In genomic region chr2:231221761-231222160, GRCh38 we compare ENCODE assay signal across 25 cellular contexts. TPM values are rescaled to one million over a fixed set of nuclear protein-coding genes. Genes with fewer than 3 reads are reported as not detected.
A peak's percentile ranks its signal among the peaks of the same experiment; 100 is the strongest.
DNase-seq lines count a peak whose midpoint lies in the region; ATAC-seq and TF ChIP-seq lines count a peak whose summit lies in the region.
"Had no signal": no experiment of that assay in that cellular context is flagged by ENCODE, and none has a peak within 500 bp of the region (broad histone marks: within the 10 kb centered on the region; RNA-seq: fewer than 3 reads in every experiment).

No MANE protein-coding gene starts in this region.

- TF ChIP-seq CTCF in MM.1S (IDR thresholded peaks at IDR 0.05; ENCODE audit: low read length) (no peak), coronary artery (IDR thresholded peaks at IDR 0.05) (no peak), upper lobe of right lung (IDR thresholded peaks at IDR 0.05) (no peak), lower leg skin (IDR thresholded peaks at IDR 0.05) (no peak), glutamatergic neuron (IDR thresholded peaks at IDR 0.05; ENCODE audit: partially characterized antibody, unreplicated experiment) (no peak)

- H3K36me3 ChIP-seq in MM.1S (replicated peaks; ENCODE audit: insufficient read depth, low read length) (no peaks in the 10 kb centered on the region), upper lobe of right lung (peaks cover 13% of the 10 kb centered on the region)
- H3K36me3 ChIP-seq: neutrophil had no signal

- TF ChIP-seq POLR2A in lower leg skin (IDR thresholded peaks at IDR 0.05): no peak

- H3K27me3 Mint-ChIP-seq in activated CD4-positive, alpha-beta memory T cell treated with anti-CD3 and anti-CD28 coated beads, Interleukin-2, amount 10 ng/mL, durations not matched to agents 7 days and 5 days: no peaks in the 10 kb centered on the region
- H3K27me3 Mint-ChIP-seq in glutamatergic neuron (ENCODE audit: unreplicated experiment): peaks cover 3% of the 10 kb centered on the region
- H3K27me3 Mint-ChIP-seq: activated CD8-positive, alpha-beta T cell treated with anti-CD3 and anti-CD28 coated beads for 36 hours; activated naive CD4-positive, alpha-beta T cell treated with anti-CD3 and anti-CD28 coated beads, Interleukin-2, amount 50 U/mL, for 24 hours; memory B cell; stimulated activated naive CD8-positive, alpha-beta T cell treated with anti-CD3 and anti-CD28 coated beads, Interleukin-15, amount 100 ng/mL, for 72 hours had no signal

- H3K36me3 Mint-ChIP-seq in activated CD4-positive, alpha-beta memory T cell treated with anti-CD3 and anti-CD28 coated beads, Interleukin-2, amount 10 ng/mL, durations not matched to agents 7 days and 5 days (ENCODE audit: low read depth): no peaks in the 10 kb centered on the region
- H3K36me3 Mint-ChIP-seq in glutamatergic neuron (ENCODE audit: unreplicated experiment): peaks cover 9% of the 10 kb centered on the region
- H3K36me3 Mint-ChIP-seq: activated naive CD4-positive, alpha-beta T cell treated with anti-CD3 and anti-CD28 coated beads, Interleukin-2, amount 50 U/mL, for 24 hours; memory B cell had no signal

- CTCF ChIA-PET in activated CD4-positive, alpha-beta memory T cell treated with anti-CD3 and anti-CD28 coated beads, Interleukin-2, amount 10 ng/mL, durations not matched to agents 7 days and 5 days (lab: Charles Lee): no interaction called here

- H3K4me3 Mint-ChIP-seq in activated CD4-positive, alpha-beta memory T cell treated with anti-CD3 and anti-CD28 coated beads, Interleukin-2, amount 10 ng/mL, durations not matched to agents 7 days and 5 days: no peak overlapping the region
- no peak overlapping the region for H3K4me3 Mint-ChIP-seq in glutamatergic neuron (ENCODE audit: unreplicated experiment)
- H3K4me3 Mint-ChIP-seq: activated CD8-positive, alpha-beta T cell treated with anti-CD3 and anti-CD28 coated beads for 36 hours; activated naive CD4-positive, alpha-beta T cell treated with anti-CD3 and anti-CD28 coated beads, Interleukin-2, amount 50 U/mL, for 24 hours; activated T-cell treated with anti-CD3 and anti-CD28 coated beads, Interleukin-2, amount 50 U/mL, for 4 hours; memory B cell; stimulated activated naive CD8-positive, alpha-beta T cell treated with anti-CD3 and anti-CD28 coated beads, Interleukin-15, amount 100 ng/mL, for 72 hours; T-helper 1 cell treated with Interleukin-12 subunit alpha and Interleukin-12 subunit beta and Interleukin-4 antibody, amounts not matched to agents 30 μg/mL and 1 μg/mL, for 36 hours had no signal

- no peaks in the 10 kb centered on the region for H4K20me1 ChIP-seq in MM.1S (ENCODE audit: insufficient read depth, low read length)

- peak overlapping the region; percentile 53 for H3K4me2 ChIP-seq in MM.1S (ENCODE audit: low read depth, low read length)

- peak overlapping the region; percentile 22; the same call in 1 of the 2 replicates for H2AFZ ChIP-seq in MM.1S (ENCODE audit: low read length)

- ATAC-seq in upper lobe of right lung: no peak
- ATAC-seq: activated CD8-positive, alpha-beta T cell treated with anti-CD3 and anti-CD28 coated beads for 36 hours; activated T-cell treated with anti-CD3 and anti-CD28 coated beads, Interleukin-2, amount 50 U/mL, for 4 hours; body of pancreas; heart left ventricle; right cardiac atrium; stimulated activated naive CD8-positive, alpha-beta T cell treated with anti-CD3 and anti-CD28 coated beads, Interleukin-15, amount 100 ng/mL, for 72 hours had no signal

- intact Hi-C loops in upper lobe of right lung (cut with DNase I) (loop anchor here (10.0 kb wide), 1 partner anchor 173 kb away; the partner anchor contains the start of gene B3GNT7), lower leg skin (cut with DNase I; ENCODE audit: low total_unique reads) (no loop called here)

- peaks cover 11% of the 10 kb centered on the region for H3F3A ChIP-seq in MM.1S (ENCODE audit: insufficient read depth, low read length)

- H3K9me2 ChIP-seq in MM.1S (replicated peaks; ENCODE audit: insufficient read depth, low read length): no peaks in the 10 kb centered on the region

- DNase-seq in MM.1S (no peak), coronary artery (ENCODE audit: low spot score) (no peak), myocyte (ENCODE audit: low read depth) (peak; percentile 26), upper lobe of right lung (no peak), DMS 273 (lab: John Stamatoyannopoulos, UW; ENCODE audit: unreplicated experiment) (no peak), lower leg skin (ENCODE audit: low spot score in 2 of 2) (no peak), glutamatergic neuron (no peak)
- DNase-seq in activated CD4-positive, alpha-beta memory T cell treated with anti-CD3 and anti-CD28 coated beads, Interleukin-2, amount 10 ng/mL, durations not matched to agents 7 days and 5 days: no peak
- DNase-seq: activated CD8-positive, alpha-beta T cell treated with anti-CD3 and anti-CD28 coated beads for 36 hours; activated T-cell treated with anti-CD3 and anti-CD28 coated beads, Interleukin-2, amount 50 U/mL, for 4 hours; AML-193; body of pancreas; erythroblast; H7; heart left ventricle; NCI-H2029 treated with DMSO at 0.1 percent for 48 hours; NCI-H524; right cardiac atrium; SHP77; stimulated activated naive CD8-positive, alpha-beta T cell treated with anti-CD3 and anti-CD28 coated beads, Interleukin-15, amount 100 ng/mL, for 72 hours had no signal

- POLR2A ChIA-PET in activated CD4-positive, alpha-beta memory T cell treated with anti-CD3 and anti-CD28 coated beads, Interleukin-2, amount 10 ng/mL, durations not matched to agents 7 days and 5 days (lab: Charles Lee): no interaction called here

- H3K27me3 ChIP-seq in MM.1S (replicated peaks; ENCODE audit: insufficient read depth, low read length): no peaks in the 10 kb centered on the region
- no peaks in the 10 kb centered on the region for H3K27me3 ChIP-seq in upper lobe of right lung
- H3K27me3 ChIP-seq: body of pancreas, heart left ventricle, neutrophil had no signal

- no peaks in the 10 kb centered on the region for H3K4me1 Mint-ChIP-seq in activated CD4-positive, alpha-beta memory T cell treated with anti-CD3 and anti-CD28 coated beads, Interleukin-2, amount 10 ng/mL, durations not matched to agents 7 days and 5 days
- H3K4me1 Mint-ChIP-seq in glutamatergic neuron (ENCODE audit: low read depth, unreplicated experiment): no peaks in the 10 kb centered on the region
- H3K4me1 Mint-ChIP-seq: activated naive CD4-positive, alpha-beta T cell treated with anti-CD3 and anti-CD28 coated beads, Interleukin-2, amount 50 U/mL, for 24 hours; stimulated activated naive CD8-positive, alpha-beta T cell treated with anti-CD3 and anti-CD28 coated beads, Interleukin-15, amount 100 ng/mL, for 72 hours had no signal

- no peaks in the 10 kb centered on the region for H3K79me2 ChIP-seq in MM.1S (ENCODE audit: low read length)

- peak overlapping the region; percentile 55 for H3K9ac ChIP-seq in MM.1S (ENCODE audit: low read length)

- peaks cover 11% of the 10 kb centered on the region for H3K4me1 ChIP-seq in MM.1S (ENCODE audit: low read length)
- H3K4me1 ChIP-seq in upper lobe of right lung: peaks cover 11% of the 10 kb centered on the region
- H3K4me1 ChIP-seq: body of pancreas, heart left ventricle had no signal

- H3K4me3 ChIP-seq in MM.1S (ENCODE audit: low read length): peak overlapping the region; percentile 50; the same call in 1 of the 2 replicates
- no peak overlapping the region for H3K4me3 ChIP-seq in coronary artery
- H3K4me3 ChIP-seq in upper lobe of right lung: no peak overlapping the region
- H3K4me3 ChIP-seq in lower leg skin (ENCODE audit: low read depth, poor library complexity, severe bottlenecking): no peak overlapping the region
- H3K4me3 ChIP-seq: body of pancreas, heart left ventricle had no signal

- 86 to 95% methylated on average over 3 of the region's 3 CpGs for whole genome bisulfite sequencing in lower leg skin, 2 donors

- H3K27ac ChIP-seq in MM.1S (ENCODE audit: low read length) (peak overlapping the region; percentile 88), coronary artery (peak overlapping the region; percentile 59 to 77), upper lobe of right lung (peak overlapping the region; percentile 67)
- H3K27ac ChIP-seq: body of pancreas, neutrophil, VCaP had no signal

- H3K27ac Mint-ChIP-seq in activated CD4-positive, alpha-beta memory T cell treated with anti-CD3 and anti-CD28 coated beads, Interleukin-2, amount 10 ng/mL, durations not matched to agents 7 days and 5 days: no peak overlapping the region
- no peak overlapping the region for H3K27ac Mint-ChIP-seq in glutamatergic neuron (ENCODE audit: unreplicated experiment)
- H3K27ac Mint-ChIP-seq: activated CD8-positive, alpha-beta T cell treated with anti-CD3 and anti-CD28 coated beads for 36 hours; activated naive CD4-positive, alpha-beta T cell treated with anti-CD3 and anti-CD28 coated beads, Interleukin-2, amount 50 U/mL, for 24 hours; memory B cell; stimulated activated naive CD8-positive, alpha-beta T cell treated with anti-CD3 and anti-CD28 coated beads, Interleukin-15, amount 100 ng/mL, for 72 hours; T-helper 1 cell treated with Interleukin-12 subunit alpha and Interleukin-12 subunit beta and Interleukin-4 antibody, amounts not matched to agents 30 μg/mL and 1 μg/mL, for 36 hours had no signal

- no peaks in the 10 kb centered on the region for H3K9me3 ChIP-seq in MM.1S (replicated peaks; ENCODE audit: insufficient read depth, low read length)
- no peaks in the 10 kb centered on the region for H3K9me3 ChIP-seq in upper lobe of right lung
- H3K9me3 ChIP-seq: body of pancreas, heart left ventricle, neutrophil had no signal

- H3K9me3 Mint-ChIP-seq in activated CD4-positive, alpha-beta memory T cell treated with anti-CD3 and anti-CD28 coated beads, Interleukin-2, amount 10 ng/mL, durations not matched to agents 7 days and 5 days: no peaks in the 10 kb centered on the region
- no peaks in the 10 kb centered on the region for H3K9me3 Mint-ChIP-seq in glutamatergic neuron (ENCODE audit: unreplicated experiment)
- H3K9me3 Mint-ChIP-seq: activated CD8-positive, alpha-beta T cell treated with anti-CD3 and anti-CD28 coated beads for 36 hours; activated naive CD4-positive, alpha-beta T cell treated with anti-CD3 and anti-CD28 coated beads, Interleukin-2, amount 50 U/mL, for 24 hours; activated T-cell treated with anti-CD3 and anti-CD28 coated beads, Interleukin-2, amount 50 U/mL, for 4 hours; memory B cell; stimulated activated naive CD8-positive, alpha-beta T cell treated with anti-CD3 and anti-CD28 coated beads, Interleukin-15, amount 100 ng/mL, for 72 hours; T-helper 1 cell treated with Interleukin-12 subunit alpha and Interleukin-12 subunit beta and Interleukin-4 antibody, amounts not matched to agents 30 μg/mL and 1 μg/mL, for 36 hours had no signal

RNA-seq across cellular contexts. Expression of gene ARMC9, which starts 23.3 kb away (rescaled TPM):
- total RNA-seq in myocyte (43.8 and 55.7 TPM in 2 replicates), upper lobe of right lung (37.1 TPM), lower leg skin (1 to 10 TPM; 2.2 to 6.9 (median 5.3) TPM), glutamatergic neuron (ENCODE audit: unreplicated experiment) (19.3 TPM)
- polyA plus RNA-seq in myocyte (2012): 56.7 TPM
- total RNA-seq in activated CD4-positive, alpha-beta memory T cell treated with anti-CD3 and anti-CD28 coated beads, Interleukin-2, amount 10 ng/mL, durations not matched to agents 7 days and 5 days: under 1 TPM; 0.50 to 0.55 TPM
